Comparison of ENCODE assay signal across 12 cellular contexts in the genomic region with DNA sequence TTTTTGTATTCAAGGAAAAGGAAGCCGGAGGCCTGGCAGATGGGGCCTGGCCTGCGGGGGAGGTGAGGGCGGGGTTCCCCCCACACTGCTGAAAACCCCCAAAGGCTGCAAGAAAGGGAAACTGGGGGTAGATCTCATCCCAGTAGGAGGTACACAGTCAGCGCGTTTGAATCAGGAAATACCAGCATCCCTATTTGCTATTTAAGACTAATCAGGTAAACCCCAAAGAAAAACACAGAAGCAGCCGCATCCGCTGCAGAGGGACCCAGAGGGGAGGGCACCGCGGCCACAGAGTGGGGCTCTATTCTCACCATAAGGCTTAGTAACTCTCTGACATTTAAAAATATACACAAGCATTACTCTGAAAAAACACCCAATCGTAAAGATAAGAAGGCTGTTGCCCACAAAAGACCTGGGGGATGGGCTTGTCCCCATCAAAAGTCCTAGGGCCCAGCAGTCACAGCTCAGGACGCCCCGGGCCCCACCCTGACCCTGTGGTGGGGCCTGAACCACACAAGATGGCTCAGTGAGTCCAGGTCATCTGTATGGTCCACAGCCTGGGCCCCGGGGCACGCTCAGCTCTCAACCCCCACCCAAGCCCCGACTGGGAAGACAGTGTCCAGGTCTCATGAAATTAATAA. TPM values are rescaled to one million over a fixed set of nuclear protein-coding genes. Genes with fewer than 3 reads are reported as not detected.
A peak's percentile ranks its signal among the peaks of the same experiment; 100 is the strongest.
DNase-seq lines count a peak whose midpoint lies in the region; ATAC-seq and TF ChIP-seq lines count a peak whose summit lies in the region.
"Had no signal": no experiment of that assay in that cellular context is flagged by ENCODE, and none has a peak within 500 bp of the region (broad histone marks: within the 10 kb centered on the region; RNA-seq: fewer than 3 reads in every experiment).

No MANE protein-coding gene starts in this region.

- intact Hi-C loops in body of pancreas (cut with DNase I), result no loop called here

- no peak for TF ChIP-seq POLR2A in body of pancreas (IDR thresholded peaks at IDR 0.05)

- H3K27ac ChIP-seq in body of pancreas, result no peak overlapping the region

- peak; percentile 74 for ATAC-seq in stimulated activated effector memory CD8-positive, alpha-beta T cell treated with anti-CD3 and anti-CD28 coated beads, Interleukin-12 subunit alpha, Interleukin-12 subunit beta, amount 100 ng/mL, for 72 hours
- no peak for ATAC-seq in body of pancreas
- no peak for ATAC-seq in HG03521 (IDR thresholded peaks at IDR 0.05; ENCODE audit: unreplicated experiment)

- peak overlapping the region; percentile 69 for H3K4me3 Mint-ChIP-seq in activated naive CD8-positive, alpha-beta T cell
- peak overlapping the region; percentile 54 for H3K4me3 Mint-ChIP-seq in stimulated activated effector memory CD8-positive, alpha-beta T cell treated with anti-CD3 and anti-CD28 coated beads, Interleukin-12 subunit alpha, Interleukin-12 subunit beta, amount 100 ng/mL, for 72 hours

- H3K9me3 ChIP-seq in body of pancreas, result no peaks in the 10 kb centered on the region

- no peaks in the 10 kb centered on the region for H3K36me3 ChIP-seq in body of pancreas (replicated peaks in 1 of 2; ENCODE audit: insufficient read depth in 1 of 2, low read depth in 2 of 2)

- no peak overlapping the region for H3K4me3 ChIP-seq in body of pancreas

- H3K27me3 ChIP-seq in body of pancreas, result no peaks in the 10 kb centered on the region

- no peak overlapping the region for H3K27ac Mint-ChIP-seq in activated naive CD8-positive, alpha-beta T cell
- H3K27ac Mint-ChIP-seq in stimulated activated effector memory CD8-positive, alpha-beta T cell treated with anti-CD3 and anti-CD28 coated beads, Interleukin-12 subunit alpha, Interleukin-12 subunit beta, amount 100 ng/mL, for 72 hours, result peak overlapping the region; percentile 85

- TF ChIP-seq CTCF in body of pancreas (IDR thresholded peaks at IDR 0.05), result no peak

- DNase-seq in activated T-cell treated with anti-CD3 and anti-CD28 coated beads for 48 hours (ENCODE audit: low read depth) (peak; percentile 31), OCI-M1 (lab: John Stamatoyannopoulos, UW) (peak; percentile 52), body of pancreas (no peak), C1 segment of cervical spinal cord (lab: John Stamatoyannopoulos, UW) (no peak)
- no peak for DNase-seq in activated T-cell treated with anti-CD3 and anti-CD28 coated beads, Interleukin-2, amount 50 U/mL, for 1 hour
- peak in 1 of 2 donors; percentile 51 for DNase-seq in stimulated activated effector memory CD8-positive, alpha-beta T cell treated with anti-CD3 and anti-CD28 coated beads, Interleukin-12 subunit alpha, Interleukin-12 subunit beta, amount 100 ng/mL, for 72 hours (ENCODE audit: low spot score in 2 of 2)
- DNase-seq: aorta, NCI-H187 had no signal

- peaks cover 1% of the 10 kb centered on the region for H3K27me3 Mint-ChIP-seq in activated naive CD8-positive, alpha-beta T cell

- peaks cover 15% of the 10 kb centered on the region for H3K4me1 Mint-ChIP-seq in activated naive CD8-positive, alpha-beta T cell (ENCODE audit: low read depth)
- H3K4me1 Mint-ChIP-seq in stimulated activated effector memory CD8-positive, alpha-beta T cell treated with anti-CD3 and anti-CD28 coated beads, Interleukin-12 subunit alpha, Interleukin-12 subunit beta, amount 100 ng/mL, for 72 hours, result peaks cover 28% of the 10 kb centered on the region

- H3K36me3 Mint-ChIP-seq in activated naive CD8-positive, alpha-beta T cell, result no peaks in the 10 kb centered on the region
- H3K36me3 Mint-ChIP-seq in stimulated activated effector memory CD8-positive, alpha-beta T cell treated with anti-CD3 and anti-CD28 coated beads, Interleukin-12 subunit alpha, Interleukin-12 subunit beta, amount 100 ng/mL, for 72 hours, result peaks cover 22% of the 10 kb centered on the region

- no peaks in the 10 kb centered on the region for H3K4me1 ChIP-seq in body of pancreas

- no peaks in the 10 kb centered on the region for H3K9me3 Mint-ChIP-seq in activated naive CD8-positive, alpha-beta T cell (ENCODE audit: low read depth)
- no peaks in the 10 kb centered on the region for H3K9me3 Mint-ChIP-seq in stimulated activated effector memory CD8-positive, alpha-beta T cell treated with anti-CD3 and anti-CD28 coated beads, Interleukin-12 subunit alpha, Interleukin-12 subunit beta, amount 100 ng/mL, for 72 hours

- 49 to 50% methylated on average over 15 of the region's 15 CpGs for WGBS in body of pancreas, 2 donors

RNA-seq across cellular contexts. Expression of a gene that starts 31.2 kb away (rescaled TPM):
- 1 to 10 TPM; 1.8 to 3.0 TPM for total RNA-seq in body of pancreas
- total RNA-seq: aorta, lung microvascular endothelial cell, pulmonary artery endothelial cell had no signal

RNA-seq across cellular contexts. Expression of a gene that starts 57.6 kb away (rescaled TPM):
- total RNA-seq in body of pancreas, result 10 to 100 TPM; 21.0 to 23.1 TPM

Comparison
In these comparisons a context has a peak if more than half of its experiments do, and no peak if none do; other contexts are left out.
1. DNase-seq: peak in activated T-cell treated with anti-CD3 and anti-CD28 coated beads for 48 hours (single experiment) and OCI-M1 (single experiment); none in activated T-cell treated with anti-CD3 and anti-CD28 coated beads, Interleukin-2, amount 50 U/mL, for 1 hour (single experiment), body of pancreas (0 of 4) and C1 segment of cervical spinal cord (0 of 14).